Comparison of ENCODE assay signal across 2 cellular contexts in genomic region chr19:7182489-7182888, GRCh38.
TF ChIP-seq lines count a peak whose summit lies in the region.

No MANE protein-coding gene starts in this region.

TF ChIP-seq in HCT116, 20 proteins besides CTCF, POLR2A, EP300 and RAD21:
- TF ChIP-seq ELF1 (IDR thresholded peaks at IDR 0.05; ENCODE audit: borderline replicate concordance, low read depth) (no peak), EGR1 (IDR thresholded peaks at IDR 0.05; ENCODE audit: low read depth) (no peak), ZNF274 (IDR thresholded peaks at IDR 0.05; ENCODE audit: low read depth, low read length) (no peak), YY1 (IDR thresholded peaks at IDR 0.05; ENCODE audit: extremely low read depth, insufficient replicate concordance, low read depth, low read length) (no peak), EZH2 (IDR thresholded peaks at IDR 0.05) (no peak)

TF ChIP-seq in GM12878, 131 proteins besides CTCF, POLR2A, EP300 and RAD21:
- TF ChIP-seq, protein P1, sequence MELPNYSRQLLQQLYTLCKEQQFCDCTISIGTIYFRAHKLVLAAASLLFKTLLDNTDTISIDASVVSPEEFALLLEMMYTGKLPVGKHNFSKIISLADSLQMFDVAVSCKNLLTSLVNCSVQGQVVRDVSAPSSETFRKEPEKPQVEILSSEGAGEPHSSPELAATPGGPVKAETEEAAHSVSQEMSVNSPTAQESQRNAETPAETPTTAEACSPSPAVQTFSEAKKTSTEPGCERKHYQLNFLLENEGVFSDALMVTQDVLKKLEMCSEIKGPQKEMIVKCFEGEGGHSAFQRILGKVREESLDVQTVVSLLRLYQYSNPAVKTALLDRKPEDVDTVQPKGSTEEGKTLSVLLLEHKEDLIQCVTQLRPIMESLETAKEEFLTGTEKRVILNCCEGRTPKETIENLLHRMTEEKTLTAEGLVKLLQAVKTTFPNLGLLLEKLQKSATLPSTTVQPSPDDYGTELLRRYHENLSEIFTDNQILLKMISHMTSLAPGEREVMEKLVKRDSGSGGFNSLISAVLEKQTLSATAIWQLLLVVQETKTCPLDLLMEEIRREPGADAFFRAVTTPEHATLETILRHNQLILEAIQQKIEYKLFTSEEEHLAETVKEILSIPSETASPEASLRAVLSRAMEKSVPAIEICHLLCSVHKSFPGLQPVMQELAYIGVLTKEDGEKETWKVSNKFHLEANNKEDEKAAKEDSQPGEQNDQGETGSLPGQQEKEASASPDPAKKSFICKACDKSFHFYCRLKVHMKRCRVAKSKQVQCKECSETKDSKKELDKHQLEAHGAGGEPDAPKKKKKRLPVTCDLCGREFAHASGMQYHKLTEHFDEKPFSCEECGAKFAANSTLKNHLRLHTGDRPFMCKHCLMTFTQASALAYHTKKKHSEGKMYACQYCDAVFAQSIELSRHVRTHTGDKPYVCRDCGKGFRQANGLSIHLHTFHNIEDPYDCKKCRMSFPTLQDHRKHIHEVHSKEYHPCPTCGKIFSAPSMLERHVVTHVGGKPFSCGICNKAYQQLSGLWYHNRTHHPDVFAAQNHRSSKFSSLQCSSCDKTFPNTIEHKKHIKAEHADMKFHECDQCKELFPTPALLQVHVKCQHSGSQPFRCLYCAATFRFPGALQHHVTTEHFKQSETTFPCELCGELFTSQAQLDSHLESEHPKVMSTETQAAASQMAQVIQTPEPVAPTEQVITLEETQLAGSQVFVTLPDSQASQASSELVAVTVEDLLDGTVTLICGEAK (IDR thresholded peaks at IDR 0.05; ENCODE audit: borderline replicate concordance), result 0 out of 2 replicates have a peak, but pooled peaks have one; percentile 5
- TF ChIP-seq RUNX3 (IDR thresholded peaks at IDR 0.05; ENCODE audit: low read length) (0 out of 2 replicates have a peak, but pooled peaks have one; percentile 23), ZNF622 (IDR thresholded peaks at IDR 0.05) (no peak), FOXM1 (IDR thresholded peaks at IDR 0.05; ENCODE audit: low read depth, low read length) (no peak)
